8 cellular contexts compared by ENCODE assay signal in the genomic region with DNA sequence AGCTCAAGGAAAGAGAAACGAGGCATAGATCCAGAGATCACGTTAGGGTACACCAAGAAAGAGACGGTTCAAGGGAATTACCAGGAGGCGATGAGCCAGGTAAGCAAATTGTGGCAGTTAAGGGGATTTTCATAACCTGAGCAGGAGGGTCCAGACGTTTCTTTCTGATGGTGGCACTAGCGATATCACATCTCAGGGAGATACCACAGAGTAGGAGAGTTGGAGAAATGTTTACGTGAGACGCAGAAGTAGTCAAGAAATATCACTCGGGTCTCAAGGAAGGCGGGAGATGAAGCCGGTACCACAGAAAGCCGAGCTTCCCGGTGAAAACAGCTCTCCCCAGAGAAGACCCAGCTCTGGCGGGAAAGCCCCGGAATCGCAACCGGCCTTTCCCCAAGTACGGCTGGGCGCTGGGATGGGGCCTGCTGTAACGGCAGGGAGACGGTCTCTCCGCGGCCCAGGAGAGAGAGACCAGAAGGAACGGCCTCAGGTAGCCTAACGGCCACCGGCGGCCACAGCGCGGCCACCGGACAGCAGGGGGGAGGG. TPM values are rescaled to one million over a fixed set of nuclear protein-coding genes. Genes with fewer than 3 reads are reported as not detected.
DNase-seq lines count a peak whose midpoint lies in the region; ATAC-seq and TF ChIP-seq lines count a peak whose summit lies in the region.

No MANE protein-coding gene starts in this region.

- TF ChIP-seq POLR2A in sigmoid colon (IDR thresholded peaks at IDR 0.05), result no peak

- intact Hi-C loops in sigmoid colon (cut with DNase I), result loop anchor here (1.0 kb wide), 1 partner anchor 52 kb away; a partner anchor contains a TSS

- TF ChIP-seq EP300 in sigmoid colon (IDR thresholded peaks at IDR 0.05), result no peak

- H3K27ac ChIP-seq in sigmoid colon, result peak overlapping the region; percentile 86 to 91 (median 88)

- H3K27me3 ChIP-seq in NT2/D1 (ENCODE audit: insufficient read depth, insufficient read length) (no peaks in the 10 kb centered on the region), sigmoid colon (no peaks in the 10 kb centered on the region)

- peak overlapping the region; percentile 76 for H3K4me3 ChIP-seq in NT2/D1 (ENCODE audit: insufficient read length, low read depth)
- H3K4me3 ChIP-seq in sigmoid colon, result peak overlapping the region; percentile 70 to 91 (median 86)

- H3K4me1 ChIP-seq in NT2/D1 (ENCODE audit: insufficient read depth, insufficient read length) (peaks cover 2% of the 10 kb centered on the region), sigmoid colon (peaks cover 0 to 18% (median 17%) of the 10 kb centered on the region in 4 donors)

- TF ChIP-seq CTCF in sigmoid colon (IDR thresholded peaks at IDR 0.05), result no peak

- H3K9me3 ChIP-seq in NT2/D1 (ENCODE audit: insufficient read depth, low read length) (no peaks in the 10 kb centered on the region), sigmoid colon (no peaks in the 10 kb centered on the region)

- peak overlapping the region; percentile 97 for H3K9ac ChIP-seq in NT2/D1 (ENCODE audit: insufficient read length, low read depth)

- H3K36me3 ChIP-seq in NT2/D1 (ENCODE audit: insufficient read depth, insufficient read length, low read length) (no peaks in the 10 kb centered on the region), sigmoid colon (no peaks in the 10 kb centered on the region)

- peak; percentile 20 for ATAC-seq in HG02943 (IDR thresholded peaks at IDR 0.05; ENCODE audit: low read depth, unreplicated experiment)

- peak; percentile 49 for DNase-seq in NCI-H146 (lab: John Stamatoyannopoulos, UW)
- DNase-seq in NCI-H146 treated with DMSO at 0.1 percent for 48 hours (lab: John Stamatoyannopoulos, UW; ENCODE audit: unreplicated experiment), result no peak
- DNase-seq in NT2/D1 (ENCODE audit: low read depth, low spot score), result no peak
- peak; percentile 31 for DNase-seq in activated effector memory CD4-positive, alpha-beta T cell treated with Interleukin-2 at 50 U/mL for 16 hours
- DNase-seq in globus pallidus (ENCODE audit: low spot score), result peak; percentile 21
- no peak for DNase-seq in sigmoid colon
- DNase-seq in dermis blood vessel endothelial cell, result no peak

- WGBS in sigmoid colon, 2 donors, result 0 to 1% methylated on average over 30 of the region's 30 CpGs

RNA-seq across cellular contexts. Expression of a gene that starts 0.5 kb away (rescaled TPM):
- total RNA-seq in sigmoid colon, result 10 to 100 TPM; 16.9 to 26.0 (median 24.3) TPM
- 1 to 10 TPM; 4.2 to 5.9 (median 4.4) TPM for polyA plus RNA-seq in sigmoid colon
- total RNA-seq in dermis blood vessel endothelial cell, result 15.1 and 15.7 TPM in 2 replicates

RNA-seq across cellular contexts. Expression of a gene that starts 13.8 kb away (rescaled TPM):
- 10 to 100 TPM; 59.2 to 70.6 (median 67.3) TPM for total RNA-seq in sigmoid colon
- polyA plus RNA-seq in sigmoid colon, result 10 to 100 TPM; 15.6 to 31.1 (median 17.8) TPM
- total RNA-seq in dermis blood vessel endothelial cell, result 57.0 and 70.2 TPM in 2 replicates

RNA-seq across cellular contexts. Expression of a gene that starts 51.9 kb away (rescaled TPM):
- total RNA-seq in sigmoid colon (10 to 100 TPM; 35.6 to 64.3 (median 38.5) TPM), dermis blood vessel endothelial cell (18.2 and 24.0 TPM in 2 replicates)
- polyA plus RNA-seq in sigmoid colon, result 10 to 100 TPM; 20.6 to 27.0 (median 25.8) TPM

Comparison
In these comparisons a context has a peak if more than half of its experiments do, and no peak if none do; other contexts are left out.
1. DNase-seq: peak in NCI-H146 (single experiment), activated effector memory CD4-positive, alpha-beta T cell treated with Interleukin-2 at 50 U/mL for 16 hours (single experiment) and globus pallidus (single experiment); none in NCI-H146 treated with DMSO at 0.1 percent for 48 hours (single experiment), NT2/D1 (single experiment), sigmoid colon (single experiment) and dermis blood vessel endothelial cell (single experiment).